1 cellular context compared by ENCODE assay signal in the genomic region with DNA sequence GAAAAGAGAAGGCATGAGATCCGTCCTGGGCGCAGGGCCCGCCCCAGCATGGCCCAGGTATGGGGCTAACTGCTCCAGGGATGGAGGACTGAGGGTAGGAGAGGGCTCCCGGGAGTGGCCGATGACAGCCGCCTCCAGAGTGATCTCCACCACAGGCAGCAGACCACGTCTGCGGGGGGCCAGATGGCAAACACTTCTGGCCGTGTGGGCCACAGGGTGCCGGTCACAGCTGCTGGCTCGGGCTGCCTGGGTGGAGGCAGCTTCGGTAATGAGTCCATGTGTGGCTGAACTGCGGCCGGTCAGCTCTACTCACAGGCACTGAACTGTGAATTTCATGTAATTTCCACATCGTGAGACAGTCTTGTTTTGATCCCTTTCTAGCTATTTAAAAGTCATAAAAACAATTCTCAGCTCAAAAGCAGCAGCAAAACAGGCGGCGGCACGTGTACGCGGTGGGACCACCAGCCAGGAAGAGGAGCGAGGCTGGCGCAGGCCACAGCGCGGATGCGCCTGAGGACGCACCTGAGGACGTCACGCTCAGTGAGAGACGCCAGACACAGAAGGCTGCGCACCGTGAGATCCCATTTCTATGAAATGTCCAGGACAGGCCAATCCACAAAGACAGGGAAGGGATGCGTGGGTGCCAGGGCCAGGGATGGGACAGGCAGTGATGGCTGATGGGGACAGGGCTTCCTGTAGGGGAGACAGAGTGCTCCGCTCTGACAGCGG.
TF ChIP-seq lines count a peak whose summit lies in the region.

No MANE protein-coding gene starts in this region.

TF ChIP-seq in GM12878, 131 proteins besides CTCF, POLR2A, EP300 and RAD21:
- TF ChIP-seq NBN (IDR thresholded peaks at IDR 0.05) (no peak), CREM (IDR thresholded peaks at IDR 0.05; ENCODE audit: low read depth) (peak; percentile 17), BHLHE40 (IDR thresholded peaks at IDR 0.05; ENCODE audit: borderline replicate concordance in 1 of 2, low read depth in 2 of 2, low read length in 1 of 2) (peak in 1 of 2 experiments; percentile 65; a peak in 2 of 4 replicates), RELA (IDR thresholded peaks at IDR 0.05; ENCODE audit: borderline replicate concordance, partially characterized antibody) (no peak), TCF12 (IDR thresholded peaks at IDR 0.05; ENCODE audit: low read depth, low read length) (peak; percentile 60; the same call in 1 of the 2 replicates), SIN3A (IDR thresholded peaks at IDR 0.05; ENCODE audit: low read depth, low read length) (no peak), CREB1 (IDR thresholded peaks at IDR 0.05; ENCODE audit: low read depth) (peak; percentile 43; the same call in 1 of the 2 replicates), MYB (IDR thresholded peaks at IDR 0.05; ENCODE audit: borderline replicate concordance, low read depth, low read length) (no peak), POLR2AphosphoS5 (IDR thresholded peaks at IDR 0.05; ENCODE audit: low read length) (0 out of 2 replicates have a peak, but pooled peaks have one; percentile 44)
